In genomic region chr6:145815351-145815772, GRCh38 we compare ENCODE assay signal across 8 cellular contexts. TPM values are rescaled to one million over a fixed set of nuclear protein-coding genes. Genes with fewer than 3 reads are reported as not detected.
A peak's percentile ranks its signal among the peaks of the same experiment; 100 is the strongest.
DNase-seq lines count a peak whose midpoint lies in the region; ATAC-seq and TF ChIP-seq lines count a peak whose summit lies in the region.

No MANE protein-coding gene starts in this region.

- peaks cover 35% of the 10 kb centered on the region for H3K79me2 ChIP-seq in KMS-11 (ENCODE audit: insufficient read depth, low read depth)

- no peak for TF ChIP-seq POLR2A in gastrocnemius medialis (IDR thresholded peaks at IDR 0.05)

- H3K27me3 ChIP-seq in KMS-11 (ENCODE audit: insufficient read depth, low read depth) (no peaks in the 10 kb centered on the region), adipocyte (replicated peaks; ENCODE audit: control insufficient read depth, insufficient read depth, low read length) (no peaks in the 10 kb centered on the region), gastrocnemius medialis (no peaks in the 10 kb centered on the region)

- H3K9ac ChIP-seq in ES-I3 (ENCODE audit: low read depth, low read length) (peak overlapping the region; percentile 100), KMS-11 (peak overlapping the region; percentile 75), adipocyte (ENCODE audit: low read length) (peak overlapping the region; percentile 89)

- ATAC-seq in GM21515 (IDR thresholded peaks at IDR 0.05; ENCODE audit: unreplicated experiment): peak; percentile 2
- ATAC-seq in gastrocnemius medialis: peak; percentile 6 to 12

- H3K9me3 ChIP-seq in ES-I3 (ENCODE audit: control insufficient read depth, insufficient read depth, low read length) (no peaks in the 10 kb centered on the region), adipocyte (ENCODE audit: control insufficient read depth, low read length) (no peaks in the 10 kb centered on the region), gastrocnemius medialis (no peaks in the 10 kb centered on the region)

- H4K20me1 ChIP-seq in KMS-11 (ENCODE audit: insufficient read depth): no peaks in the 10 kb centered on the region

- intact Hi-C loops in gastrocnemius medialis (cut with DNase I; ENCODE audit: low total_unique reads): no loop called here

- H2AFZ ChIP-seq in KMS-11 (ENCODE audit: low read depth): peak overlapping the region; percentile 99

- peak overlapping the region; percentile 77 for H3K4me2 ChIP-seq in KMS-11

- H3K27ac ChIP-seq in KMS-11 (peak overlapping the region; percentile 79), gastrocnemius medialis (peak overlapping the region; percentile 91 to 99 (median 94))

- in situ Hi-C loops in gastrocnemius medialis (cut with MboI; ENCODE audit: low sequenced_read_pairs in 4 of 4): loop anchor here (5.0 to 25.0 kb wide), 5 partner anchors 78 to 1397 kb away; partner anchors contain the start of genes EPM2A (in 3 of the 4), SHPRH (in 1 of the 4) and STXBP5 (in 1 of the 4)

- no peaks in the 10 kb centered on the region for H3K36me3 ChIP-seq in ES-I3 (ENCODE audit: insufficient read depth, low read length)
- H3K36me3 ChIP-seq in KMS-11 (ENCODE audit: insufficient read depth): no peaks in the 10 kb centered on the region
- no peaks in the 10 kb centered on the region for H3K36me3 ChIP-seq in adipocyte (ENCODE audit: control insufficient read depth, insufficient read depth, low read length, severe bottlenecking)
- H3K36me3 ChIP-seq in gastrocnemius medialis: no peaks in the 10 kb centered on the region

- H3K4me1 ChIP-seq in ES-I3 (ENCODE audit: insufficient read depth, low read length) (0 out of 2 replicates have a peak, but pooled peaks cover 4% of the 10 kb centered on the region), KMS-11 (ENCODE audit: low read depth, poor library complexity, severe bottlenecking) (peaks cover 32% of the 10 kb centered on the region), adipocyte (ENCODE audit: control insufficient read depth, insufficient read depth, low read length) (peaks cover 28% of the 10 kb centered on the region), gastrocnemius medialis (peaks cover 39 to 51% of the 10 kb centered on the region in 2 donors)

- DNase-seq in adipocyte (ENCODE audit: low read depth) (peak; percentile 66), hepatic stellate cell (ENCODE audit: low spot score) (peak; percentile 31), gastrocnemius medialis (no peak), COR-L47 (lab: John Stamatoyannopoulos, UW) (no peak)
- DNase-seq in stimulated activated CD4-positive, alpha-beta T cell treated with anti-CD3 and anti-CD28 coated beads, Interleukin-12 subunit alpha, Interleukin-12 subunit beta, amount 100 ng/mL, for 4 hours: no peak

- TF ChIP-seq CTCF in KMS-11 (conservative IDR thresholded peaks at IDR 0.05; ENCODE audit: low read depth, low read length) (no peak), gastrocnemius medialis (IDR thresholded peaks at IDR 0.05 in 4 of 5, conservative IDR thresholded peaks at IDR 0.05 in 1 of 5) (no peak)

- no peak overlapping the region for H3K4me3 ChIP-seq in KMS-11 (IDR thresholded peaks at IDR 0.05; ENCODE audit: insufficient read depth, low read depth, low read length)
- H3K4me3 ChIP-seq in adipocyte (ENCODE audit: low read length): peak overlapping the region; percentile 97
- H3K4me3 ChIP-seq in gastrocnemius medialis: peak overlapping the region; percentile 76 to 95 (median 84)

RNA-seq across cellular contexts. Expression of gene FBXO30, which starts 0.8 kb away (rescaled TPM):
- 10 to 100 TPM in 3 of 4 donors, 1 to 10 TPM in 1; 8.6 to 38.3 (median 17.7) TPM for total RNA-seq in gastrocnemius medialis

Comparison
In these comparisons a context has a peak if more than half of its experiments do, and no peak if none do; other contexts are left out.
1. DNase-seq: peak in adipocyte (single experiment) and hepatic stellate cell (single experiment); none in gastrocnemius medialis (0 of 2), stimulated activated CD4-positive, alpha-beta T cell treated with anti-CD3 and anti-CD28 coated beads, Interleukin-12 subunit alpha, Interleukin-12 subunit beta, amount 100 ng/mL, for 4 hours (single experiment) and COR-L47 (single experiment).
2. Peak in every context shown above with its lines, with median percentiles within 50 percentile points of each other: H3K9ac ChIP-seq.